In genomic region chr1:88697503-88697902, GRCh38 we compare ENCODE assay signal across 19 cellular contexts. TPM values are rescaled to one million over a fixed set of nuclear protein-coding genes. Genes with fewer than 3 reads are reported as not detected.
DNase-seq lines count a peak whose midpoint lies in the region; ATAC-seq and TF ChIP-seq lines count a peak whose summit lies in the region.
"Had no signal": no experiment of that assay in that cellular context is flagged by ENCODE, and none has a peak within 500 bp of the region (broad histone marks: within the 10 kb centered on the region; RNA-seq: fewer than 3 reads in every experiment).

No MANE protein-coding gene starts in this region.

- peak overlapping the region; percentile 44 for H3K27ac Mint-ChIP-seq in stimulated activated memory B cell treated with anti-CD40 and anti-IgM and Interleukin-4, amounts not matched to agents 10 μg/mL and 1 μg/mL and 100 μg/mL, for 72 hours
- H3K27ac Mint-ChIP-seq: activated CD4-positive, alpha-beta T cell treated with anti-CD3 and anti-CD28 coated beads, Interleukin-2, amount 10 ng/mL, durations not matched to agents 24 days and 14 days had no signal

- H3K27me3 ChIP-seq in left ventricle myocardium inferior (ENCODE audit: low read depth): no peaks in the 10 kb centered on the region
- H3K27me3 ChIP-seq in SK-N-SH (ENCODE audit: insufficient read depth): no peaks in the 10 kb centered on the region
- H3K27me3 ChIP-seq in dorsolateral prefrontal cortex: no peaks in the 10 kb centered on the region

- H2AFZ ChIP-seq in SK-N-SH (ENCODE audit: low read depth): no peak overlapping the region

- H3K4me3 ChIP-seq in left ventricle myocardium inferior (no peak overlapping the region), SK-N-SH (ENCODE audit: low read depth in 2 of 2, low read length in 1 of 2) (no peak overlapping the region), fibroblast of the aortic adventitia (ENCODE audit: low read depth, low read length) (no peak overlapping the region), dorsolateral prefrontal cortex (no peak overlapping the region)

- 0 out of 2 replicates have a peak overlapping the region, but pooled peaks have one; percentile 18 for H3K4me2 ChIP-seq in SK-N-SH

- POLR2A ChIA-PET in SK-N-SH (lab: Yijun Ruan, JAX): interaction anchor here (0.6 kb wide), 1 partner anchor 195 kb away, joined by 3 read pairs; no protein-coding TSS in a partner anchor

- no peak for ATAC-seq in left ventricle myocardium superior
- ATAC-seq in stimulated activated memory B cell treated with anti-CD40 and anti-IgM and Interleukin-4, amounts not matched to agents 10 μg/mL and 1 μg/mL and 100 μg/mL, for 72 hours: no peak
- ATAC-seq in GM19463 (IDR thresholded peaks at IDR 0.05; ENCODE audit: unreplicated experiment): no peak
- ATAC-seq: Right ventricle myocardium inferior, T-cell had no signal

- TF ChIP-seq RAD21 in SK-N-SH (IDR thresholded peaks at IDR 0.05; ENCODE audit: low read length): no peak

- H3K9me3 Mint-ChIP-seq in stimulated activated memory B cell treated with anti-CD40 and anti-IgM and Interleukin-4, amounts not matched to agents 10 μg/mL and 1 μg/mL and 100 μg/mL, for 72 hours: no peaks in the 10 kb centered on the region
- H3K9me3 Mint-ChIP-seq: activated CD4-positive, alpha-beta T cell treated with anti-CD3 and anti-CD28 coated beads, Interleukin-2, amount 10 ng/mL, durations not matched to agents 24 days and 14 days; CD4-positive, CD25-positive, alpha-beta regulatory T cell; neural crest cell; T-cell had no signal

- peaks cover 68% of the 10 kb centered on the region for H3K4me1 Mint-ChIP-seq in stimulated activated memory B cell treated with anti-CD40 and anti-IgM and Interleukin-4, amounts not matched to agents 10 μg/mL and 1 μg/mL and 100 μg/mL, for 72 hours

- TF ChIP-seq CTCF in left ventricle myocardium inferior (IDR thresholded peaks at IDR 0.05; ENCODE audit: borderline replicate concordance) (no peak), SK-N-SH (IDR thresholded peaks at IDR 0.05) (no peak), fibroblast of the aortic adventitia (IDR thresholded peaks at IDR 0.05; ENCODE audit: insufficient read depth, low read length) (no peak), dorsolateral prefrontal cortex (IDR thresholded peaks at IDR 0.05 in 54 of 56, conservative IDR thresholded peaks at IDR 0.05 in 2 of 56; ENCODE audit: low read depth in 1 of 56, partially characterized antibody in 56 of 56) (no peak)

- peaks cover 25% of the 10 kb centered on the region for H3K36me3 Mint-ChIP-seq in stimulated activated memory B cell treated with anti-CD40 and anti-IgM and Interleukin-4, amounts not matched to agents 10 μg/mL and 1 μg/mL and 100 μg/mL, for 72 hours

- no peaks in the 10 kb centered on the region for H3K9me2 ChIP-seq in SK-N-SH

- H3K9me3 ChIP-seq in left ventricle myocardium inferior (replicated peaks): peaks cover 5% of the 10 kb centered on the region
- H3K9me3 ChIP-seq in SK-N-SH: no peaks in the 10 kb centered on the region

- H3K9ac ChIP-seq in SK-N-SH: no peak overlapping the region

- peaks cover 98% of the 10 kb centered on the region for H3K79me2 ChIP-seq in SK-N-SH (ENCODE audit: insufficient read depth)

- no peak for TF ChIP-seq EP300 in SK-N-SH (IDR thresholded peaks at IDR 0.05; ENCODE audit: borderline replicate concordance in 1 of 2, low read depth in 1 of 2, low read length in 1 of 2)

- DNase-seq in left ventricle myocardium inferior (no peak), left ventricle myocardium superior (no peak), SK-N-SH (no peak), fibroblast of the aortic adventitia (ENCODE audit: low read depth) (peak; percentile 16), HK-2 (ENCODE audit: unreplicated experiment) (no peak), dorsolateral prefrontal cortex (no peak)
- DNase-seq: activated CD4-positive, alpha-beta T cell treated with anti-CD3 and anti-CD28 coated beads, Interleukin-2, amount 10 ng/mL, durations not matched to agents 24 days and 14 days; activated gamma-delta T cell; aorta; CD4-positive, CD25-positive, alpha-beta regulatory T cell; DND-41; midbrain; NCI-H1105 treated with DMSO at 0.1 percent for 48 hours; NCI-H524; T-cell had no signal

- no peaks in the 10 kb centered on the region for H3K27me3 Mint-ChIP-seq in stimulated activated memory B cell treated with anti-CD40 and anti-IgM and Interleukin-4, amounts not matched to agents 10 μg/mL and 1 μg/mL and 100 μg/mL, for 72 hours
- H3K27me3 Mint-ChIP-seq: activated CD4-positive, alpha-beta T cell treated with anti-CD3 and anti-CD28 coated beads, Interleukin-2, amount 10 ng/mL, durations not matched to agents 24 days and 14 days; CD4-positive, CD25-positive, alpha-beta regulatory T cell; T-cell had no signal

- CTCF ChIA-PET in SK-N-SH (lab: Yijun Ruan, JAX): interaction anchor here (1.7 kb wide), 1 partner anchor 10 kb away, joined by 6 read pairs; no protein-coding TSS in a partner anchor

- no peak overlapping the region for H3K4me3 Mint-ChIP-seq in stimulated activated memory B cell treated with anti-CD40 and anti-IgM and Interleukin-4, amounts not matched to agents 10 μg/mL and 1 μg/mL and 100 μg/mL, for 72 hours
- H3K4me3 Mint-ChIP-seq: activated CD4-positive, alpha-beta T cell treated with anti-CD3 and anti-CD28 coated beads, Interleukin-2, amount 10 ng/mL, durations not matched to agents 24 days and 14 days; CD4-positive, CD25-positive, alpha-beta regulatory T cell; neural crest cell; T-cell had no signal

- peaks cover 21% of the 10 kb centered on the region for H4K20me1 ChIP-seq in SK-N-SH (ENCODE audit: insufficient read depth)

- H3K27ac ChIP-seq in left ventricle myocardium inferior (replicated peaks) (peak overlapping the region; percentile 3), SK-N-SH (ENCODE audit: low read depth in 2 of 2, low read length in 1 of 2) (no peak overlapping the region), dorsolateral prefrontal cortex (no peak overlapping the region)

- peaks cover 57% of the 10 kb centered on the region for H3K4me1 ChIP-seq in left ventricle myocardium inferior
- peaks cover 0 to 15% of the 10 kb centered on the region in 2 experiments; a peak in 2 of 4 replicates for H3K4me1 ChIP-seq in SK-N-SH (ENCODE audit: control insufficient read depth in 1 of 2, insufficient read depth in 2 of 2, low read depth in 1 of 2, low read length in 1 of 2)

- H3K36me3 ChIP-seq in left ventricle myocardium inferior: peaks cover 9% of the 10 kb centered on the region
- peaks cover 2 to 15% of the 10 kb centered on the region in 2 experiments for H3K36me3 ChIP-seq in SK-N-SH (replicated peaks in 1 of 2; ENCODE audit: control insufficient read depth in 1 of 2, insufficient read depth in 2 of 2, low read length in 1 of 2)

- intact Hi-C loops in left ventricle myocardium inferior (cut with micrococcal nuclease): no loop called here
- intact Hi-C loops in left ventricle myocardium superior (cut with micrococcal nuclease): no loop called here
- intact Hi-C loops in dorsolateral prefrontal cortex (cut with DNase I): no loop called here

- peaks cover 4% of the 10 kb centered on the region for H3F3A ChIP-seq in SK-N-SH (replicated peaks; ENCODE audit: insufficient read depth)

TF ChIP-seq in SK-N-SH, 30 proteins besides CTCF, POLR2A, EP300 and RAD21 (continues in another document):
- TF ChIP-seq GABPA (IDR thresholded peaks at IDR 0.05; ENCODE audit: low read depth) (no peak), MAX (IDR thresholded peaks at IDR 0.05; ENCODE audit: low read depth) (no peak), FOSL2 (IDR thresholded peaks at IDR 0.05; ENCODE audit: borderline replicate concordance, low read depth) (no peak), USF1 (IDR thresholded peaks at IDR 0.05; ENCODE audit: borderline replicate concordance, low read depth) (no peak), TCF12 (IDR thresholded peaks at IDR 0.05) (no peak), NRF1 (IDR thresholded peaks at IDR 0.05; ENCODE audit: low read depth, low read length) (no peak), FOXM1 (IDR thresholded peaks at IDR 0.05; ENCODE audit: low read depth) (no peak), POLR2AphosphoS5 (IDR thresholded peaks at IDR 0.05; ENCODE audit: low read depth, low read length) (no peak), JUND (IDR thresholded peaks at IDR 0.05) (no peak), SMC3 (IDR thresholded peaks at IDR 0.05; ENCODE audit: low read depth, low read length) (no peak), TAF1 (IDR thresholded peaks at IDR 0.05; ENCODE audit: borderline replicate concordance, low read depth, low read length) (no peak), RCOR1 (IDR thresholded peaks at IDR 0.05; ENCODE audit: low read length) (no peak)
- TF ChIP-seq, protein P1, sequence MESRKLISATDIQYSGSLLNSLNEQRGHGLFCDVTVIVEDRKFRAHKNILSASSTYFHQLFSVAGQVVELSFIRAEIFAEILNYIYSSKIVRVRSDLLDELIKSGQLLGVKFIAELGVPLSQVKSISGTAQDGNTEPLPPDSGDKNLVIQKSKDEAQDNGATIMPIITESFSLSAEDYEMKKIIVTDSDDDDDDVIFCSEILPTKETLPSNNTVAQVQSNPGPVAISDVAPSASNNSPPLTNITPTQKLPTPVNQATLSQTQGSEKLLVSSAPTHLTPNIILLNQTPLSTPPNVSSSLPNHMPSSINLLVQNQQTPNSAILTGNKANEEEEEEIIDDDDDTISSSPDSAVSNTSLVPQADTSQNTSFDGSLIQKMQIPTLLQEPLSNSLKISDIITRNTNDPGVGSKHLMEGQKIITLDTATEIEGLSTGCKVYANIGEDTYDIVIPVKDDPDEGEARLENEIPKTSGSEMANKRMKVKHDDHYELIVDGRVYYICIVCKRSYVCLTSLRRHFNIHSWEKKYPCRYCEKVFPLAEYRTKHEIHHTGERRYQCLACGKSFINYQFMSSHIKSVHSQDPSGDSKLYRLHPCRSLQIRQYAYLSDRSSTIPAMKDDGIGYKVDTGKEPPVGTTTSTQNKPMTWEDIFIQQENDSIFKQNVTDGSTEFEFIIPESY (IDR thresholded peaks at IDR 0.05; ENCODE audit: borderline replicate concordance, low read depth): no peak

RNA-seq across cellular contexts. Expression of gene PKN2, which starts 13.4 kb away (rescaled TPM):
- 28.2 TPM for total RNA-seq in left ventricle myocardium inferior
- total RNA-seq in left ventricle myocardium superior: 32.7 TPM
- polyA plus RNA-seq in SK-N-SH (2012; rRNA removed): 6.8 and 11.2 TPM in 2 replicates
- polyA plus RNA-seq in SK-N-SH (2012; cell fraction: cytosol; rRNA removed): 9.2 and 11.0 TPM in 2 replicates
- 11.0 and 26.6 TPM in 2 replicates for polyA plus RNA-seq in SK-N-SH (2012; cell fraction: nucleus; rRNA removed)
- 40.1 and 58.8 TPM in 2 replicates for total RNA-seq in fibroblast of the aortic adventitia (ENCODE audit: low replicate concordance)
- total RNA-seq in dorsolateral prefrontal cortex: 10 to 100 TPM; 26.8 to 61.3 (median 41.1) TPM
